14 cellular contexts compared by ENCODE assay signal in the genomic region with DNA sequence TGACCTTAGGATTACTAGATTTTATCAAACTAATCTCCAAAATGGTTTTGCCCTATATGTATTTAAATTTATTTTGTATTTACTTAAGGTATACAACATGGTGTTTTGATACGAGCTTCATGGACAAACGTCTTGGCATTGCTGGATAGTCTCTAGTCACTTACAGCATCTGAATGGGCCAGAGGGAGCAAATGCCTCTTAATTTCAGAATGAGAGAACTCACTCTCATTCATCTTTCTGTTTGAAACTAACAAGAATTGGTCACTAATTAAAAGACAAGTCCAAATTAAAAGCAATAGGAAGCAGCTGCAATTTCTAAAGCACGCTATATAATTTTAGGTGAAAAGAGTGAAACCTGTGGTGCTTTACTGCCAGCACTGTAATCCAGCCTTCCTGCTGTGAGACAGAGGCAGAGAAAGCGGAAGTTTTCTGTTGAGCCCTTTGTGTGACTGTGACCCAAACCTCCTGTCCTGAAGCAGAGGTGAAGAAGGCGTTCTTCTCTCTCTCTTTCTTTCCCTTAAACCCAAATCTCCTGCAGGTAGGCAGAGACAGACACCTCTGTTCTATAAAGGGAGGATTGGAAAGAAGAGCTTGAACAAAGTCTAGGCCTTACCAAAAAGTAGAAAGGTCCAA.
DNase-seq lines count a peak whose midpoint lies in the region; ATAC-seq and TF ChIP-seq lines count a peak whose summit lies in the region.
"Had no signal": no experiment of that assay in that cellular context is flagged by ENCODE, and none has a peak within 500 bp of the region (broad histone marks: within the 10 kb centered on the region; RNA-seq: fewer than 3 reads in every experiment).

No MANE protein-coding gene starts in this region.

- H3K9ac ChIP-seq in iPS-20b (ENCODE audit: low read depth, low read length) (no peak overlapping the region), smooth muscle cell (ENCODE audit: low read depth) (no peak overlapping the region)

- H3K4me1 ChIP-seq in iPS-20b (ENCODE audit: insufficient read depth, low read length) = peaks cover 29% of the 10 kb centered on the region
- peaks cover 40% of the 10 kb centered on the region for H3K4me1 ChIP-seq in smooth muscle cell (ENCODE audit: low read depth)
- H3K4me1 ChIP-seq: pancreas, testis had no signal

- H3F3A ChIP-seq in smooth muscle cell (ENCODE audit: low read depth) = no peaks in the 10 kb centered on the region

- no peaks in the 10 kb centered on the region for H4K20me1 ChIP-seq in smooth muscle cell (ENCODE audit: low read depth)

- H2AFZ ChIP-seq in smooth muscle cell (ENCODE audit: low read depth) = no peak overlapping the region

- H3K4me2 ChIP-seq in smooth muscle cell = no peak overlapping the region

- DNase-seq in Kasumi-1 (lab: John Stamatoyannopoulos, UW) = peak; percentile 9
- no peak for DNase-seq in AG20443 (ENCODE audit: low spot score)
- no peak for DNase-seq in hepatic stellate cell (ENCODE audit: low spot score)
- no peak for DNase-seq in smooth muscle cell (lab: John Stamatoyannopoulos, UW; ENCODE audit: unreplicated experiment)
- DNase-seq: activated naive CD8-positive, alpha-beta T cell treated with anti-CD3 and anti-CD28 coated beads, Interleukin-2, amount 50 U/mL, for 24 hours; MM.1S; NCI-H524; pancreas; Right ventricle myocardium superior; testis had no signal

- H3K27ac ChIP-seq in iPS-20b (ENCODE audit: low read length) = no peak overlapping the region
- H3K27ac ChIP-seq in smooth muscle cell (ENCODE audit: low read depth) = no peak overlapping the region
- H3K27ac ChIP-seq: pancreas, testis had no signal

- H3K36me3 ChIP-seq in iPS-20b (ENCODE audit: insufficient read depth, low read depth, low read length) (no peaks in the 10 kb centered on the region), smooth muscle cell (ENCODE audit: low read depth) (no peaks in the 10 kb centered on the region)
- H3K36me3 ChIP-seq: pancreas had no signal

- H3K27me3 ChIP-seq in iPS-20b (ENCODE audit: insufficient read depth, low read length) (no peaks in the 10 kb centered on the region), smooth muscle cell (ENCODE audit: low read depth) (no peaks in the 10 kb centered on the region)
- H3K27me3 ChIP-seq: pancreas, testis had no signal

- H3K9me3 ChIP-seq in iPS-20b (ENCODE audit: insufficient read depth, low read depth, low read length) (no peaks in the 10 kb centered on the region), smooth muscle cell (replicated peaks; ENCODE audit: low read depth) (no peaks in the 10 kb centered on the region)
- H3K9me3 ChIP-seq: pancreas, testis had no signal

- no peaks in the 10 kb centered on the region for H3K79me2 ChIP-seq in smooth muscle cell (ENCODE audit: low read depth)

- ATAC-seq in GM19395 (IDR thresholded peaks at IDR 0.05; ENCODE audit: unreplicated experiment) (peak; percentile 80), HG02759 (IDR thresholded peaks at IDR 0.05; ENCODE audit: unreplicated experiment) (peak; percentile 70), HG02870 (IDR thresholded peaks at IDR 0.05; ENCODE audit: unreplicated experiment) (no peak)
- ATAC-seq: activated naive CD8-positive, alpha-beta T cell treated with anti-CD3 and anti-CD28 coated beads, Interleukin-2, amount 50 U/mL, for 24 hours; pancreas had no signal

- H3K4me3 ChIP-seq in iPS-20b (ENCODE audit: low read length) = peak overlapping the region; percentile 50; the same call in 1 of the 2 replicates
- H3K4me3 ChIP-seq in smooth muscle cell = no peak overlapping the region
- H3K4me3 ChIP-seq: pancreas, testis had no signal

- TF ChIP-seq CTCF in smooth muscle cell (IDR thresholded peaks at IDR 0.05; ENCODE audit: borderline replicate concordance, insufficient read depth, poor library complexity, severe bottlenecking) = no peak

- whole genome bisulfite sequencing in smooth muscle cell (ENCODE audit: low lambda C conversion rate) = 58% methylated on average over 5 of the region's 5 CpGs

Comparison
In these comparisons a context has a peak if more than half of its experiments do, and no peak if none do; other contexts are left out.
1. DNase-seq: peak in Kasumi-1 (2 of 2); none in AG20443 (single experiment), hepatic stellate cell (single experiment) and smooth muscle cell (single experiment).